In the genomic region with DNA sequence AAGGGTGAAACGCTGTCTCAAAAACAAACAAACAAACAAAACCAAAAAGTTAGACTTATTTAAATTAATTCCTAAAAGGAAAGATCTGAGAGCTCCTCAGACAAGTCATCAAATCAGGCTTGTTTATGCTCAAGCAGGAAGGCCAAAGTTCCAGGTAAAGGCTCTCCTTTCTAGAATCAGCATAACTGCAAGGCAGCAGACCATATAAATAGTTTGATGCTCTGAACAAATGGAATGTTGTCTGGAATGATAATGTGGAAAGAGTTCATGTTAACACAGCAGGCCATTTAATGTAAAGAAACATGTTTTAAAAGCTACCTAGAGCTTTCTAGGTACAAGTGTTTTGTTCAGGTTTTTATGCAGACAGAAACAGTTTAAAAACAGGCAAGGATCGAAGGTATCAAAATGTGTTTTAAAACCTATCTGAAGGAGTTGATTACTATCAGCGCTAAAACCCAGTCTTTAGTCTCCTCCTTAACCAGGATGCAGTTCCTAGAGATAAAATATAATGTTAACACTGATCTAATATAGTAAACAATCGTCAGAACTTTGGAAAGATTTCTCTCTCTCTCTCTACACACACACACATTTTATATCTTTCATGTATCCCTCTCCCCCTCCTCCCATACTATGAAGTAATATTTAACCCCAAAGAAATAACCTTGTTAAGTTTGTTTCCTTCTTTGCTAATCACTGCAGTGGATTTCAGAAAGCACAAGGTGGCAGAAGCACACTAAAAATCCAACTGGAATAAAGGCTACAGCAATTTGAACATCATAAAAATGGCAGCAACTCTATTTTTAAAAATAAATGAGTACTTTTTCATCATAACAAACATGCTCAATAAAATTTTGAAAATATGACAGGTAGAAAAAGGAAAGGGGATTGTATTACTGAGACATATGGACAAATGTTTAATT, we compare ENCODE assay signal across 8 cellular contexts.
DNase-seq lines count a peak whose midpoint lies in the region; ATAC-seq and TF ChIP-seq lines count a peak whose summit lies in the region.

No MANE protein-coding gene starts in this region.

- H3K27me3 Mint-ChIP-seq in activated CD4-positive, alpha-beta T cell treated with anti-CD3 and anti-CD28 coated beads, Interleukin-2, amount 10 ng/mL, durations not matched to agents 24 days and 14 days, result no peaks in the 10 kb centered on the region

- intact Hi-C loops in HCT116 (cut with micrococcal nuclease), result loop anchor here (1.0 to 5.0 kb wide), 4 partner anchors 137 to 712 kb away; partner anchors contain the start of gene PAWR
- intact Hi-C loops in activated CD4-positive, alpha-beta T cell treated with anti-CD3 and anti-CD28 coated beads, Interleukin-2, amount 10 ng/mL, durations not matched to agents 24 days and 14 days (cut with micrococcal nuclease), result no loop called here

- H3K27me3 ChIP-seq in HCT116 (ENCODE audit: insufficient read depth, low read length), result no peaks in the 10 kb centered on the region
- H3K27me3 ChIP-seq in smooth muscle cell (ENCODE audit: low read depth), result no peaks in the 10 kb centered on the region

- TF ChIP-seq POLR2A in HCT116 (IDR thresholded peaks at IDR 0.05; ENCODE audit: borderline replicate concordance, extremely low read depth, insufficient read depth, insufficient read length), result no peak

- H3K4me3 ChIP-seq in HCT116 (replicated peaks in 1 of 2; ENCODE audit: low read depth in 1 of 2, low read length in 2 of 2) (no peak overlapping the region), foreskin fibroblast (ENCODE audit: low read depth in 1 of 2, low read length in 2 of 2) (no peak overlapping the region), smooth muscle cell (no peak overlapping the region)

- H3K9ac ChIP-seq in HCT116 (ENCODE audit: low read length), result no peak overlapping the region
- H3K9ac ChIP-seq in smooth muscle cell (ENCODE audit: low read depth), result no peak overlapping the region

- H3K9me3 Mint-ChIP-seq in activated CD4-positive, alpha-beta T cell treated with anti-CD3 and anti-CD28 coated beads, Interleukin-2, amount 10 ng/mL, durations not matched to agents 24 days and 14 days, result no peaks in the 10 kb centered on the region

- H3K36me3 ChIP-seq in HCT116 (ENCODE audit: control insufficient read depth in 1 of 2, insufficient read depth in 2 of 2, low read length in 2 of 2) (peaks cover 0 to 8% of the 10 kb centered on the region in 2 experiments; a peak in 1 of 4 replicates), smooth muscle cell (ENCODE audit: low read depth) (no peaks in the 10 kb centered on the region)

- WGBS in smooth muscle cell (ENCODE audit: low lambda C conversion rate), result 85% methylated on average over 3 of the region's 4 CpGs

- H2AFZ ChIP-seq in HCT116 (ENCODE audit: low read depth, low read length, poor library complexity, severe bottlenecking) (no peak overlapping the region), smooth muscle cell (ENCODE audit: low read depth) (no peak overlapping the region)

- no TSS peak for BruUV-seq in HCT116 (replicated peaks; lab: Mats Ljungman, UMichigan)

- H3K27ac Mint-ChIP-seq in activated CD4-positive, alpha-beta T cell treated with anti-CD3 and anti-CD28 coated beads, Interleukin-2, amount 10 ng/mL, durations not matched to agents 24 days and 14 days, result no peak overlapping the region

- DNase-seq in COR-L47 (lab: John Stamatoyannopoulos, UW) (peak; percentile 39), HCT116 (ENCODE audit: low read depth, low spot score) (peak; percentile 26), RWPE1 (ENCODE audit: low spot score) (no peak), foreskin fibroblast (peak; percentile 30 to 76), smooth muscle cell (lab: John Stamatoyannopoulos, UW; ENCODE audit: unreplicated experiment) (no peak), T1000 (lab: John Stamatoyannopoulos, UW) (no peak)
- no peak for DNase-seq in activated CD4-positive, alpha-beta T cell treated with anti-CD3 and anti-CD28 coated beads, Interleukin-2, amount 10 ng/mL, durations not matched to agents 24 days and 14 days

- H3F3A ChIP-seq in smooth muscle cell (ENCODE audit: low read depth), result no peaks in the 10 kb centered on the region

- peak; percentile 50 to 68 (median 66); a peak in 5 of 6 replicates for TF ChIP-seq CTCF in HCT116 (IDR thresholded peaks at IDR 0.05 in 2 of 3, conservative IDR thresholded peaks at IDR 0.05 in 1 of 3; ENCODE audit: borderline replicate concordance in 1 of 3, insufficient read depth in 1 of 3, low read depth in 2 of 3, low read length in 2 of 3)
- peak; percentile 69 for TF ChIP-seq CTCF in RWPE1 (conservative IDR thresholded peaks at IDR 0.05; ENCODE audit: low read depth)
- TF ChIP-seq CTCF in foreskin fibroblast (IDR thresholded peaks at IDR 0.05; ENCODE audit: low read depth, low read length), result peak; percentile 76
- TF ChIP-seq CTCF in smooth muscle cell (IDR thresholded peaks at IDR 0.05; ENCODE audit: borderline replicate concordance, insufficient read depth, poor library complexity, severe bottlenecking), result peak; percentile 53

- H3K4me2 ChIP-seq in HCT116 (ENCODE audit: low read length), result no peak overlapping the region
- no peak overlapping the region for H3K4me2 ChIP-seq in smooth muscle cell

- H3K27ac ChIP-seq in HCT116 (ENCODE audit: low read depth, low read length) (no peak overlapping the region), RWPE1 (no peak overlapping the region), smooth muscle cell (ENCODE audit: low read depth) (no peak overlapping the region)

- TF ChIP-seq RAD21 in HCT116 (IDR thresholded peaks at IDR 0.05; ENCODE audit: low read depth), result peak; percentile 85

- no peaks in the 10 kb centered on the region for H3K79me2 ChIP-seq in HCT116 (ENCODE audit: insufficient read depth, low read length)
- H3K79me2 ChIP-seq in smooth muscle cell (ENCODE audit: low read depth), result no peaks in the 10 kb centered on the region

- H3K4me1 ChIP-seq in HCT116 (ENCODE audit: control insufficient read depth in 1 of 2, insufficient read depth in 2 of 2, low read length in 2 of 2) (no peaks in the 10 kb centered on the region; a peak in 1 of 4 replicates), smooth muscle cell (ENCODE audit: low read depth) (no peaks in the 10 kb centered on the region)

- no peaks in the 10 kb centered on the region for H3K4me1 Mint-ChIP-seq in activated CD4-positive, alpha-beta T cell treated with anti-CD3 and anti-CD28 coated beads, Interleukin-2, amount 10 ng/mL, durations not matched to agents 24 days and 14 days

- POLR2A ChIA-PET in HCT116 (lab: Charles Lee), result no interaction called here
- POLR2A ChIA-PET in RWPE1 (lab: Yijun Ruan, JAX; ENCODE audit: low non-redundant PET), result interaction anchor here (0.9 kb wide), 1 partner anchor 134 kb away, joined by 3 read pairs; no protein-coding TSS in a partner anchor

- H3K9me3 ChIP-seq in HCT116 (ENCODE audit: control insufficient read depth in 1 of 2, insufficient read depth in 1 of 2, low read depth in 1 of 2, low read length in 2 of 2), result no peaks in the 10 kb centered on the region
- H3K9me3 ChIP-seq in smooth muscle cell (replicated peaks; ENCODE audit: low read depth), result no peaks in the 10 kb centered on the region

- H3K4me3 Mint-ChIP-seq in activated CD4-positive, alpha-beta T cell treated with anti-CD3 and anti-CD28 coated beads, Interleukin-2, amount 10 ng/mL, durations not matched to agents 24 days and 14 days, result no peak overlapping the region

- ATAC-seq in HCT116 (no peak), HG03097 (IDR thresholded peaks at IDR 0.05; ENCODE audit: low FRiP score, unreplicated experiment) (no peak)

- no peaks in the 10 kb centered on the region for H3K9me2 ChIP-seq in HCT116 (ENCODE audit: insufficient read depth)

- H4K20me1 ChIP-seq in HCT116 (ENCODE audit: insufficient read depth) (no peaks in the 10 kb centered on the region), smooth muscle cell (ENCODE audit: low read depth) (no peaks in the 10 kb centered on the region)

- CTCF ChIA-PET in HCT116 (lab: Charles Lee), result interaction anchor here (1.0 kb wide), 1 partner anchor 136 kb away, joined by 3 read pairs; no protein-coding TSS in a partner anchor
- CTCF ChIA-PET in RWPE1 (lab: Yijun Ruan, JAX), result interaction anchor here (0.8 kb wide), 1 partner anchor 183 kb away, joined by 3 read pairs; no protein-coding TSS in a partner anchor

- H3K36me3 Mint-ChIP-seq in activated CD4-positive, alpha-beta T cell treated with anti-CD3 and anti-CD28 coated beads, Interleukin-2, amount 10 ng/mL, durations not matched to agents 24 days and 14 days (ENCODE audit: low read depth), result no peaks in the 10 kb centered on the region

- RAD21 ChIA-PET in HCT116 (lab: Charles Lee; ENCODE audit: low non-redundant PET in 1 of 2, low total read pairs in 2 of 2, uncharacterized antibody in 2 of 2, unreplicated experiment in 2 of 2), result no interaction called here

TF ChIP-seq in HCT116, 20 proteins besides CTCF, POLR2A, EP300 and RAD21:
- no peak for TF ChIP-seq YY1 (IDR thresholded peaks at IDR 0.05; ENCODE audit: extremely low read depth, insufficient replicate concordance, low read depth, low read length)
- no peak for TF ChIP-seq ZBTB33 (IDR thresholded peaks at IDR 0.05; ENCODE audit: extremely low read depth, insufficient replicate concordance, low read length)
- TF ChIP-seq SRF (IDR thresholded peaks at IDR 0.05; ENCODE audit: low read depth), result no peak
- no peak for TF ChIP-seq SIN3A (IDR thresholded peaks at IDR 0.05; ENCODE audit: low read depth)
- no peak for TF ChIP-seq CBX3 (IDR thresholded peaks at IDR 0.05; ENCODE audit: low read depth)

Comparison
In these comparisons a context has a peak if more than half of its experiments do, and no peak if none do; other contexts are left out.
1. DNase-seq: peak in COR-L47 (single experiment), HCT116 (single experiment) and foreskin fibroblast (2 of 2); none in RWPE1 (single experiment), smooth muscle cell (single experiment), activated CD4-positive, alpha-beta T cell treated with anti-CD3 and anti-CD28 coated beads, Interleukin-2, amount 10 ng/mL, durations not matched to agents 24 days and 14 days (single experiment) and T1000 (single experiment).
2. Peak in every context shown above with its lines, with median percentiles within 50 percentile points of each other: CTCF ChIP-seq.